In genomic region chr6:155314773-155315515, GRCh38 we compare ENCODE assay signal across 8 cellular contexts. TPM values are rescaled to one million over a fixed set of nuclear protein-coding genes. Genes with fewer than 3 reads are reported as not detected.
A peak's percentile ranks its signal among the peaks of the same experiment; 100 is the strongest.
DNase-seq lines count a peak whose midpoint lies in the region; ATAC-seq and TF ChIP-seq lines count a peak whose summit lies in the region.

No MANE protein-coding gene starts in this region.

- intact Hi-C loops in esophagus squamous epithelium (cut with DNase I) = no loop called here

- peak; percentile 68 for DNase-seq in COLO829 (ENCODE audit: low spot score)
- DNase-seq in NCI-H748 (lab: John Stamatoyannopoulos, UW; ENCODE audit: unreplicated experiment) = peak; percentile 94
- DNase-seq in activated CD4-positive, alpha-beta T cell treated with anti-CD3 and anti-CD28 coated beads, Interleukin-2, amount 50 U/mL, for 48 hours = peak; percentile 64 to 75
- no peak for DNase-seq in esophagus squamous epithelium (lab: John Stamatoyannopoulos, UW)
- no peak for DNase-seq in nephron progenitor cell
- no peak for DNase-seq in type B pancreatic cell (ENCODE audit: extremely low spot score, unreplicated experiment)

- no peak for TF ChIP-seq CTCF in esophagus squamous epithelium (IDR thresholded peaks at IDR 0.05)
- TF ChIP-seq CTCF in nephron progenitor cell (IDR thresholded peaks at IDR 0.05) = no peak
- no peak for TF ChIP-seq CTCF in type B pancreatic cell (conservative IDR thresholded peaks at IDR 0.05)

- 1 to 3% methylated on average over 15 of the region's 20 CpGs for WGBS in esophagus squamous epithelium, 2 donors

- H3K9me3 Mint-ChIP-seq in nephron progenitor cell = peaks cover 5% of the 10 kb centered on the region
- no peaks in the 10 kb centered on the region for H3K9me3 Mint-ChIP-seq in type B pancreatic cell

- H3K4me1 ChIP-seq in esophagus squamous epithelium = peaks cover 0 to 41% (median 7%) of the 10 kb centered on the region in 3 donors

- ATAC-seq in GM19397 (IDR thresholded peaks at IDR 0.05; ENCODE audit: unreplicated experiment) (peak; percentile 45), HG03457 (IDR thresholded peaks at IDR 0.05; ENCODE audit: unreplicated experiment) (peak; percentile 39)

- peaks cover 0 to 1% (median 0%) of the 10 kb centered on the region in 3 donors for H3K36me3 ChIP-seq in esophagus squamous epithelium

- no peak for TF ChIP-seq POLR2A in esophagus squamous epithelium (IDR thresholded peaks at IDR 0.05)

- H3K4me3 Mint-ChIP-seq in nephron progenitor cell (peak overlapping the region; percentile 98), type B pancreatic cell (peak overlapping the region; percentile 93)

- H3K27ac ChIP-seq in esophagus squamous epithelium = peak overlapping the region; percentile 86 to 94 (median 92)

- no peaks in the 10 kb centered on the region for H3K9me3 ChIP-seq in esophagus squamous epithelium

- H3K4me1 Mint-ChIP-seq in nephron progenitor cell (peaks cover 31% of the 10 kb centered on the region), type B pancreatic cell (ENCODE audit: unreplicated experiment) (peaks cover 19% of the 10 kb centered on the region)

- H3K27me3 Mint-ChIP-seq in nephron progenitor cell (ENCODE audit: low read depth, poor library complexity) = no peaks in the 10 kb centered on the region
- no peaks in the 10 kb centered on the region for H3K27me3 Mint-ChIP-seq in type B pancreatic cell

- no peaks in the 10 kb centered on the region for H3K27me3 ChIP-seq in esophagus squamous epithelium

- H3K36me3 Mint-ChIP-seq in nephron progenitor cell (ENCODE audit: low read depth) = peaks cover 22% of the 10 kb centered on the region
- peaks cover 8% of the 10 kb centered on the region for H3K36me3 Mint-ChIP-seq in type B pancreatic cell

- peak overlapping the region; percentile 68 to 90 (median 87) for H3K4me3 ChIP-seq in esophagus squamous epithelium

- peak overlapping the region; percentile 32 for H3K27ac Mint-ChIP-seq in nephron progenitor cell
- H3K27ac Mint-ChIP-seq in type B pancreatic cell = peak overlapping the region; percentile 93

RNA-seq across cellular contexts. Expression of gene TFB1M, which starts 0.7 kb away (rescaled TPM):
- total RNA-seq in esophagus squamous epithelium (10 to 100 TPM; 11.2 to 15.6 (median 11.4) TPM), type B pancreatic cell (ENCODE audit: low replicate concordance) (18.5 and 25.4 TPM in 2 replicates)

RNA-seq across cellular contexts. Expression of gene CLDN20, which starts 51.1 kb away (rescaled TPM):
- total RNA-seq in esophagus squamous epithelium (under 1 TPM in 1 of 4 donors, not detected in 3; 0.19 TPM), type B pancreatic cell (ENCODE audit: low replicate concordance) (not detected in 2 replicates)

Comparison
In these comparisons a context has a peak if more than half of its experiments do, and no peak if none do; other contexts are left out.
1. DNase-seq: peak in COLO829 (single experiment), NCI-H748 (single experiment) and activated CD4-positive, alpha-beta T cell treated with anti-CD3 and anti-CD28 coated beads, Interleukin-2, amount 50 U/mL, for 48 hours (2 of 2); none in esophagus squamous epithelium (single experiment), nephron progenitor cell (single experiment) and type B pancreatic cell (single experiment).